In the genomic region with DNA sequence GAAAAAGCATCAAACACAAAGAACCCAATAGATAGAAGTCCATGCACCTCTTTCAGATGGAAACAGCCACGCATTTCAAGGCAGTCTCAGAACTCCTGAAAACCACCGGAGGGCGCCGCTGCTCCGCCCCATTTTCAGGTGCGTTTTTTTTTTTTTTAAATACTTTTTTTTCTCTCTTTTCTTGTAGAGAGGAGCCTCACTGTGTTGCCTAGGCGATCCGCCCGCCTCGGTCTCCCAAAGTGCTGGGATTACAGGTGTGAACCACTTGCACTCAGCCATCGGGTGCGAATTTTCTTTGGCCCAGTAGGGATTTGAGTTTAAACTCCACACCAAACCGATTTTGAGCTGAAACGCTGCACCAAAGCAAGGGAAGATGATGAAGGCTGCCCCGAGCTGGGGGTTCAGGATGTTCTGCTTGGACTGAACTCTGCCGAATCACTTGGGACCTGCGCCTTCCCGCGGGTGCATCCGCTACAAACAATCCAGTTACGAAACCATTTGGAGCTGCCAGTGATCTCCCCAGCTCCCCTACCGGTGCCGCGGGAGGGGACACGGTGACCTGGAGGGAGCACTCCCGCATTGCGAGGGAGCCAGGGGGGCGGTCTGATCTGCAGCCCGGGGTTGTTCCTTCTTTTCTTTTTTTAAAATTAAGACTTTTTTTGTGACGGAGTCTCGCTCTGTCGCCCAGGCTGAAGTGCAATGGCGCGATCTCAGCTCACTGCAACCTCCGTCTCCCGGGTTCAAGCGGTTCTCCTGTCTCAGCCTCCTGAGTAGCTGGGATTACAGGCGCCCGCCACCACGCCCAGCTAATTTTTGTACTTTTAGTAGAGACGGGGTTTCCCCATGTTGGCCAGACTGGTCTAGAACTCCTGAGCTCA, we compare ENCODE assay signal across 8 cellular contexts. TPM values are rescaled to one million over a fixed set of nuclear protein-coding genes. Genes with fewer than 3 reads are reported as not detected.
DNase-seq lines count a peak whose midpoint lies in the region; ATAC-seq lines count a peak whose summit lies in the region.

No MANE protein-coding gene starts in this region.

- CTCF ChIA-PET in activated CD4-positive, alpha-beta memory T cell treated with anti-CD3 and anti-CD28 coated beads, Interleukin-2, amount 10 ng/mL, durations not matched to agents 7 days and 5 days (lab: Charles Lee): interaction anchor here (0.6 to 3.4 kb wide), 16 partner anchors 17 to 476 kb away, joined by 3 to 21 read pairs (median 4); a partner anchor contains a TSS

- H3K27me3 Mint-ChIP-seq in activated CD4-positive, alpha-beta memory T cell treated with anti-CD3 and anti-CD28 coated beads, Interleukin-2, amount 10 ng/mL, durations not matched to agents 7 days and 5 days: peaks cover 32% of the 10 kb centered on the region

- H3K4me3 ChIP-seq in mesenchymal stem cell (ENCODE audit: insufficient read depth in 1 of 2, low read depth in 1 of 2, low read length in 2 of 2): peak overlapping the region; percentile 65 to 87

- WGBS in mesenchymal stem cell: 11% methylated on average over 41 of the region's 41 CpGs

- no peak overlapping the region for H3K27ac ChIP-seq in mesenchymal stem cell (ENCODE audit: low read length, poor library complexity, severe bottlenecking)

- no peak overlapping the region for H2BK5ac ChIP-seq in mesenchymal stem cell (ENCODE audit: low read depth, low read length, poor library complexity, severe bottlenecking)

- no peak overlapping the region for H3K23ac ChIP-seq in mesenchymal stem cell (ENCODE audit: low read length in 2 of 2)

- H3K9ac ChIP-seq in mesenchymal stem cell (ENCODE audit: low read length): peak overlapping the region; percentile 88

- peaks cover 9% of the 10 kb centered on the region for H3K79me1 ChIP-seq in mesenchymal stem cell (replicated peaks; ENCODE audit: low read length, poor library complexity, severe bottlenecking)

- no peak overlapping the region for H2AFZ ChIP-seq in mesenchymal stem cell (ENCODE audit: low read depth, low read length)

- H3K4ac ChIP-seq in mesenchymal stem cell (ENCODE audit: low read depth in 1 of 2, low read length in 2 of 2): no peak overlapping the region

- no peak overlapping the region for H2AK5ac ChIP-seq in mesenchymal stem cell (ENCODE audit: low read length, severe bottlenecking)

- H3K9me3 Mint-ChIP-seq in activated CD4-positive, alpha-beta memory T cell treated with anti-CD3 and anti-CD28 coated beads, Interleukin-2, amount 10 ng/mL, durations not matched to agents 7 days and 5 days: no peaks in the 10 kb centered on the region

- DNase-seq in GM04504 (ENCODE audit: low read depth) (peak; percentile 23), NCI-H345 treated with DMSO at 0.1 percent for 48 hours (lab: John Stamatoyannopoulos, UW; ENCODE audit: unreplicated experiment) (peak; percentile 36), mesenchymal stem cell (peak; percentile 71)
- peak; percentile 69 for DNase-seq in activated CD4-positive, alpha-beta memory T cell treated with anti-CD3 and anti-CD28 coated beads, Interleukin-2, amount 10 ng/mL, durations not matched to agents 7 days and 5 days
- peak; percentile 42 for DNase-seq in effector CD8-positive, alpha-beta T cell (lab: John Stamatoyannopoulos, UW)
- peak; percentile 14 to 25 for DNase-seq in stimulated activated CD8-positive, alpha-beta memory T cell treated with anti-CD3 and anti-CD28 coated beads, Interleukin-2, amount 100 ng/mL, for 1 hour (ENCODE audit: low read depth in 2 of 2)

- H2BK12ac ChIP-seq in mesenchymal stem cell (ENCODE audit: low read length in 2 of 2): no peak overlapping the region

- peaks cover 25% of the 10 kb centered on the region for H3K4me1 Mint-ChIP-seq in activated CD4-positive, alpha-beta memory T cell treated with anti-CD3 and anti-CD28 coated beads, Interleukin-2, amount 10 ng/mL, durations not matched to agents 7 days and 5 days

- H3K4me3 Mint-ChIP-seq in activated CD4-positive, alpha-beta memory T cell treated with anti-CD3 and anti-CD28 coated beads, Interleukin-2, amount 10 ng/mL, durations not matched to agents 7 days and 5 days: peak overlapping the region; percentile 75

- no peaks in the 10 kb centered on the region for H3K9me3 ChIP-seq in mesenchymal stem cell (ENCODE audit: control insufficient read depth, low read length)

- H3K4me1 ChIP-seq in mesenchymal stem cell (ENCODE audit: control insufficient read depth, insufficient read depth, low read depth, low read length): peaks cover 6% of the 10 kb centered on the region

- H3K27me3 ChIP-seq in mesenchymal stem cell (ENCODE audit: control insufficient read depth in 1 of 2, insufficient read depth in 1 of 2, low read length in 2 of 2): no peaks in the 10 kb centered on the region

- H4K91ac ChIP-seq in mesenchymal stem cell (ENCODE audit: low read length): no peak overlapping the region

- ATAC-seq in HG02884 (IDR thresholded peaks at IDR 0.05; ENCODE audit: unreplicated experiment) (peak; percentile 42), HG02840 (IDR thresholded peaks at IDR 0.05; ENCODE audit: low FRiP score, unreplicated experiment) (no peak)

- POLR2A ChIA-PET in activated CD4-positive, alpha-beta memory T cell treated with anti-CD3 and anti-CD28 coated beads, Interleukin-2, amount 10 ng/mL, durations not matched to agents 7 days and 5 days (lab: Charles Lee): interaction anchor here (1.0 kb wide), 1 partner anchor 114 kb away, joined by 3 read pairs; a partner anchor contains a TSS

- H4K8ac ChIP-seq in mesenchymal stem cell (ENCODE audit: low read length): no peak overlapping the region

- H3K18ac ChIP-seq in mesenchymal stem cell (ENCODE audit: low read depth in 1 of 2, low read length in 2 of 2): no peak overlapping the region

- no peak overlapping the region for H3K14ac ChIP-seq in mesenchymal stem cell (ENCODE audit: low read length in 2 of 2)

- H3K27ac Mint-ChIP-seq in activated CD4-positive, alpha-beta memory T cell treated with anti-CD3 and anti-CD28 coated beads, Interleukin-2, amount 10 ng/mL, durations not matched to agents 7 days and 5 days: no peak overlapping the region

- H3K36me3 ChIP-seq in mesenchymal stem cell (ENCODE audit: control insufficient read depth in 1 of 2, insufficient read depth in 2 of 2, low read depth in 1 of 2, low read length in 2 of 2): peaks cover 17 to 32% of the 10 kb centered on the region in 2 experiments

- H3K36me3 Mint-ChIP-seq in activated CD4-positive, alpha-beta memory T cell treated with anti-CD3 and anti-CD28 coated beads, Interleukin-2, amount 10 ng/mL, durations not matched to agents 7 days and 5 days (ENCODE audit: low read depth): no peaks in the 10 kb centered on the region

- no peak overlapping the region for H2BK120ac ChIP-seq in mesenchymal stem cell (ENCODE audit: low read depth, low read length)

- H2BK15ac ChIP-seq in mesenchymal stem cell (ENCODE audit: low read depth, poor library complexity, severe bottlenecking): no peak overlapping the region

- peak overlapping the region; percentile 81 for H3K4me2 ChIP-seq in mesenchymal stem cell (ENCODE audit: low read length, poor library complexity, severe bottlenecking)

RNA-seq across cellular contexts. Expression of a gene that starts 1.4 kb away (rescaled TPM):
- 1 to 10 TPM in 1 of 2 experiments, under 1 TPM in 1; 0.85 to 1.2 TPM for total RNA-seq in activated CD4-positive, alpha-beta memory T cell treated with anti-CD3 and anti-CD28 coated beads, Interleukin-2, amount 10 ng/mL, durations not matched to agents 7 days and 5 days
- 48.4 TPM for polyA plus RNA-seq in mesenchymal stem cell (2013, experiment 1 of 2)
- polyA plus RNA-seq in mesenchymal stem cell (2013, experiment 2 of 2): 49.3 TPM

RNA-seq across cellular contexts. Expression of a gene that starts 33.0 kb away (rescaled TPM):
- 1 to 10 TPM; 3.2 to 3.6 TPM for total RNA-seq in activated CD4-positive, alpha-beta memory T cell treated with anti-CD3 and anti-CD28 coated beads, Interleukin-2, amount 10 ng/mL, durations not matched to agents 7 days and 5 days
- polyA plus RNA-seq in mesenchymal stem cell (2013, experiment 1 of 2): 10.9 TPM
- 11.0 TPM for polyA plus RNA-seq in mesenchymal stem cell (2013, experiment 2 of 2)

Comparison
In these comparisons a context has a peak if more than half of its experiments do, and no peak if none do; other contexts are left out.
1. DNase-seq: peak in every context shown above with its lines; median percentile 71 in mesenchymal stem cell; 69 in activated CD4-positive, alpha-beta memory T cell treated with anti-CD3 and anti-CD28 coated beads, Interleukin-2, amount 10 ng/mL, durations not matched to agents 7 days and 5 days; 42 in effector CD8-positive, alpha-beta T cell; 36 in NCI-H345 treated with DMSO at 0.1 percent for 48 hours; 23 in GM04504; 20 in stimulated activated CD8-positive, alpha-beta memory T cell treated with anti-CD3 and anti-CD28 coated beads, Interleukin-2, amount 100 ng/mL, for 1 hour.